21 cellular contexts compared by ENCODE assay signal in genomic region chr14:44494125-44494524, GRCh38.
"Had no signal": no experiment of that assay in that cellular context is flagged by ENCODE, and none has a peak within 500 bp of the region (broad histone marks: within the 10 kb centered on the region; RNA-seq: fewer than 3 reads in every experiment).

No MANE protein-coding gene starts in this region.

- DNase-seq: effector memory CD8-positive, alpha-beta T cell; erythroblast; esophagus squamous epithelium; gastrocnemius medialis; head of caudate nucleus; mesendoderm; naive thymus-derived CD8-positive, alpha-beta T cell; nephron progenitor cell; nucleus accumbens; ovary; posterior cingulate gyrus; psoas muscle; right cardiac atrium; sigmoid colon; stimulated activated CD4-positive, alpha-beta T cell treated with anti-CD3 and anti-CD28 coated beads, Interleukin-2, amount 100 ng/mL, for 24 hours; stimulated activated CD4-positive, alpha-beta T cell treated with anti-CD3 and anti-CD28 coated beads, Interleukin-4, amount 100 ng/mL, for 24 hours; stimulated activated naive CD4-positive, alpha-beta T cell treated with Interleukin-2 at 50 U/mL for 16 hours; stomach; thyroid gland; trophoblast cell had no signal

- ATAC-seq: effector memory CD8-positive, alpha-beta T cell; gastrocnemius medialis; naive thymus-derived CD8-positive, alpha-beta T cell; psoas muscle; right cardiac atrium; stimulated activated effector memory CD8-positive, alpha-beta T cell treated with anti-CD3 and anti-CD28 coated beads, Interleukin-12 subunit alpha, Interleukin-12 subunit beta, amount 100 ng/mL, for 72 hours had no signal
